23 cellular contexts compared by ENCODE assay signal in the genomic region with DNA sequence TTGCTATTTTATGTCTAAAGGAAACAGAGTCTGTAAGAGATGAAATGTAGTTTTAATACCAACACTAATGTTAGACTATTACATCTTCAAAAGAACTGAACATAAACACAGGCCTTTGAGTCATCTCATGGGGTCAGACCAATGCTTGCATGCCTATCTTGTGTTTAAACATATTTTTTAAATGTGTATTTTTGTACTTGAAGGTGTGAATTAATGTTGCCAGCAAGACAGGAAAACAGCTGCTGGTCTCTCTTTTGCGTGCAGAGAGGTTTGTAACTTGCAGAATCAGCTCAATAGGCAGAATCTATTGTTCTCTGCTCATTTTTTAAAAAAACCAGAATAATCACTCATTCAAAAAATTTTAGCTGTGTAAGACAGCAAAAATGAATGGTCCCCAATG.
"Had no signal": no experiment of that assay in that cellular context is flagged by ENCODE, and none has a peak within 500 bp of the region (broad histone marks: within the 10 kb centered on the region; RNA-seq: fewer than 3 reads in every experiment).

No MANE protein-coding gene starts in this region.

- H3K27ac ChIP-seq: hepatocyte, lower lobe of right lung, sigmoid colon, upper lobe of right lung had no signal

- H3K27me3 ChIP-seq: hepatocyte, sigmoid colon, upper lobe of right lung had no signal

- H3K4me2 ChIP-seq: hepatocyte had no signal

- DNase-seq: activated CD4-positive, alpha-beta T cell treated with anti-CD3 and anti-CD28 coated beads, Interleukin-2, amount 10 ng/mL, durations not matched to agents 7 days and 5 days; activated CD4-positive, CD25-positive, alpha-beta regulatory T cell; activated CD8-positive, alpha-beta T cell treated with anti-CD3 and anti-CD28 coated beads, Interleukin-2, amount 10 ng/mL, durations not matched to agents 7 days and 5 days; activated naive CD4-positive, alpha-beta T cell treated with Interleukin-2 at 50 U/mL for 16 hours; activated naive CD8-positive, alpha-beta T cell treated with anti-CD3 and anti-CD28 coated beads, Interleukin-2, amount 10 ng/mL, durations not matched to agents 7 days and 5 days; activated T-cell treated with anti-CD3 and anti-CD28 coated beads, Interleukin-2, amount 50 U/mL, for 24 hours; anterior cingulate cortex; cortex of kidney; effector CD8-positive, alpha-beta T cell; islet precursor cell; left colon; lower lobe of right lung; nephron progenitor cell; nucleus accumbens; sigmoid colon; stimulated activated CD4-positive, alpha-beta T cell treated with anti-CD3 and anti-CD28 coated beads, Interleukin-12 subunit alpha, Interleukin-12 subunit beta, amount 100 ng/mL, for 4 hours; stimulated activated CD4-positive, alpha-beta T cell treated with anti-CD3 and anti-CD28 coated beads, Interleukin-1b, Interleukin-23, amount 100 ng/mL, for 48 hours; stimulated activated CD8-positive, alpha-beta memory T cell treated with anti-CD3 and anti-CD28 coated beads, Interleukin-4, amount 100 ng/mL, for 48 hours; stimulated activated naive CD4-positive, alpha-beta T cell; T1000; upper lobe of right lung had no signal

- H2AFZ ChIP-seq: hepatocyte had no signal

- ATAC-seq: activated CD8-positive, alpha-beta T cell treated with anti-CD3 and anti-CD28 coated beads, Interleukin-2, amount 10 ng/mL, durations not matched to agents 7 days and 5 days; esophagus mucosa; left colon; lower lobe of right lung; upper lobe of right lung had no signal

- H3K79me2 ChIP-seq: hepatocyte had no signal

- H3K4me3 ChIP-seq: hepatocyte, lower lobe of right lung, sigmoid colon, upper lobe of right lung had no signal

- H3K36me3 ChIP-seq: lower lobe of right lung, sigmoid colon, upper lobe of right lung had no signal

- H3K9me3 ChIP-seq: lower lobe of right lung, sigmoid colon, upper lobe of right lung had no signal

- H3K4me1 ChIP-seq: lower lobe of right lung, sigmoid colon, upper lobe of right lung had no signal
